ENCODE assay signal across 8 cellular contexts in genomic region chr6:30006170-30007131, GRCh38. TPM values are rescaled to one million over a fixed set of nuclear protein-coding genes. Genes with fewer than 3 reads are reported as not detected.
DNase-seq lines count a peak whose midpoint lies in the region; ATAC-seq and TF ChIP-seq lines count a peak whose summit lies in the region.

No MANE protein-coding gene starts in this region.

- no peak for TF ChIP-seq EP300 in suprapubic skin (IDR thresholded peaks at IDR 0.05)

- TF ChIP-seq POLR2A in suprapubic skin (IDR thresholded peaks at IDR 0.05): no peak

- WGBS in suprapubic skin: 1% methylated on average over 41 of the region's 74 CpGs

- DNase-seq in AG08396 (ENCODE audit: low spot score) (peak; percentile 38), RPMI7951 (ENCODE audit: low read depth) (peak; percentile 21), dermis blood vessel endothelial cell (peak; percentile 19), memory B cell (ENCODE audit: low spot score in 2 of 2) (peak; percentile 7 to 30), suprapubic skin (ENCODE audit: low spot score in 2 of 2) (peak in 1 of 2 donors; percentile 85), AML-193 (lab: John Stamatoyannopoulos, UW) (no peak)

- H3K9me3 ChIP-seq in suprapubic skin: no peaks in the 10 kb centered on the region

- H3K4me3 Mint-ChIP-seq in memory B cell: peak overlapping the region; percentile 73

- peaks cover 16% of the 10 kb centered on the region for H3K27me3 Mint-ChIP-seq in memory B cell

- peak overlapping the region; percentile 63 for H3K4me3 ChIP-seq in suprapubic skin

- no peak for TF ChIP-seq CTCF in suprapubic skin (IDR thresholded peaks at IDR 0.05)

- H3K4me1 Mint-ChIP-seq in memory B cell: peaks cover 14% of the 10 kb centered on the region

- H3K36me3 Mint-ChIP-seq in memory B cell: peaks cover 17% of the 10 kb centered on the region

- H3K27ac ChIP-seq in suprapubic skin: no peak overlapping the region

- peaks cover 23% of the 10 kb centered on the region for H3K4me1 ChIP-seq in suprapubic skin

- H3K27me3 ChIP-seq in suprapubic skin: peaks cover 20% of the 10 kb centered on the region

- peak overlapping the region; percentile 23 for H3K27ac Mint-ChIP-seq in memory B cell

- ATAC-seq in memory B cell (ENCODE audit: low read depth) (peak; percentile 75), HG03025 (IDR thresholded peaks at IDR 0.05; ENCODE audit: low FRiP score, unreplicated experiment) (no peak), HG03354 (IDR thresholded peaks at IDR 0.05; ENCODE audit: poor library complexity, severe bottlenecking, unreplicated experiment) (no peak)

- no peaks in the 10 kb centered on the region for H3K36me3 ChIP-seq in suprapubic skin

- H3K9me3 Mint-ChIP-seq in memory B cell: no peaks in the 10 kb centered on the region

RNA-seq across cellular contexts. Expression of gene POLR1H, which starts 54.6 kb away (rescaled TPM):
- 47.0 and 50.3 TPM in 2 replicates for total RNA-seq in RPMI7951 (2014; rRNA removed; shearing (Covaris generic))
- total RNA-seq in dermis blood vessel endothelial cell (14.8 and 39.1 TPM in 2 replicates), suprapubic skin (10 to 100 TPM; 16.7 to 23.9 (median 21.6) TPM)

Comparison
In these comparisons a context has a peak if more than half of its experiments do, and no peak if none do; other contexts are left out.
1. DNase-seq: peak in AG08396 (single experiment), RPMI7951 (single experiment), dermis blood vessel endothelial cell (single experiment) and memory B cell (2 of 2); none in AML-193 (0 of 2).